11 cellular contexts compared by ENCODE assay signal in the genomic region with DNA sequence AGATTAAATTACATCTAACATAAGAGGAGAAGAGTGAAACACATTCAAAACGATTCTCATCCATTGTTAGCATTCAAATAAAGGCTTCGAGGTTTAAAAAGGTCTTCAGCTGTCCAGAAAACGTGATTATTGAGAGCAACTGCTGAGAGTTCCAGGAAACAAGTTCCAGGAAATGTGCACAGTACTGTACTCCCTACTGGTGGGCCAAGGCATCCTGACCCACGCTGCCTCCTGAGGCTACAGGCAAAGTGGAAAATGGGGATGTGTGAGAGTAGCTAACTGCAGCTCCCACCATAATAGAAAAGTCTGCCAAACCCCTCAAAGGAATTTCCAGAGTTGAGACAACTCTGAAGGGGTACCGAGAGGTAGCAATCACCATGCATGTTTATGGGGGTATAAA. TPM values are rescaled to one million over a fixed set of nuclear protein-coding genes. Genes with fewer than 3 reads are reported as not detected.
A peak's percentile ranks its signal among the peaks of the same experiment; 100 is the strongest.
DNase-seq lines count a peak whose midpoint lies in the region; ATAC-seq and TF ChIP-seq lines count a peak whose summit lies in the region.
"Had no signal": no experiment of that assay in that cellular context is flagged by ENCODE, and none has a peak within 500 bp of the region (broad histone marks: within the 10 kb centered on the region; RNA-seq: fewer than 3 reads in every experiment).

No MANE protein-coding gene starts in this region.

- no peaks in the 10 kb centered on the region for H3K9me3 ChIP-seq in CD4-positive, alpha-beta memory T cell (ENCODE audit: control insufficient read depth in 1 of 2, low read length in 2 of 2)

- in situ Hi-C loops in KBM-7 (cut with MboI; ENCODE audit: low pct_unique_long_range_greater_than_20kb, low sequenced_read_pairs), result no loop called here

- H3K9me3 Mint-ChIP-seq in CD4-positive, alpha-beta memory T cell, result peaks cover 0 to 5% (median 0%) of the 10 kb centered on the region in 8 donors
- H3K9me3 Mint-ChIP-seq in activated naive CD8-positive, alpha-beta T cell treated with anti-CD3 and anti-CD28 coated beads, Interleukin-2, amount 10 ng/mL, durations not matched to agents 7 days and 5 days, result peaks cover 4% of the 10 kb centered on the region
- H3K9me3 Mint-ChIP-seq in natural killer cell treated with Interleukin-12 subunit alpha and Interleukin-12 subunit beta and Interleukin-15 and Interleukin-18, amount 100 ng/mL, for 72 hours, result peaks cover 7% of the 10 kb centered on the region
- H3K9me3 Mint-ChIP-seq in MCF 10A (ENCODE audit: unreplicated experiment), result no peaks in the 10 kb centered on the region

- no peak for DNase-seq in CD4-positive, alpha-beta memory T cell
- DNase-seq in KBM-7, result peak; percentile 49
- DNase-seq in activated naive CD8-positive, alpha-beta T cell treated with anti-CD3 and anti-CD28 coated beads, Interleukin-2, amount 10 ng/mL, durations not matched to agents 7 days and 5 days, result no peak
- DNase-seq in natural killer cell treated with Interleukin-12 subunit alpha and Interleukin-12 subunit beta and Interleukin-15 and Interleukin-18, amount 100 ng/mL, for 72 hours (ENCODE audit: low spot score), result no peak
- no peak for DNase-seq in anterior cingulate cortex (lab: John Stamatoyannopoulos, UW)
- DNase-seq in MCF 10A (ENCODE audit: unreplicated experiment), result no peak
- DNase-seq in NCI-H1092 (lab: John Stamatoyannopoulos, UW), result no peak
- DNase-seq: aorta, NCI-H2227 treated with DMSO at 0.1 percent for 48 hours had no signal

- no TSS peak for BruUV-seq in MCF 10A (replicated peaks; lab: Mats Ljungman, UMichigan)

- TF ChIP-seq CTCF in MCF 10A (IDR thresholded peaks at IDR 0.05; ENCODE audit: unreplicated experiment), result no peak

- peaks cover 17 to 34% (median 24%) of the 10 kb centered on the region in 4 donors for H3K4me1 Mint-ChIP-seq in CD4-positive, alpha-beta memory T cell
- peaks cover 22% of the 10 kb centered on the region for H3K4me1 Mint-ChIP-seq in activated naive CD8-positive, alpha-beta T cell treated with anti-CD3 and anti-CD28 coated beads, Interleukin-2, amount 10 ng/mL, durations not matched to agents 7 days and 5 days
- peaks cover 36% of the 10 kb centered on the region in 2 donors for H3K4me1 Mint-ChIP-seq in natural killer cell treated with Interleukin-12 subunit alpha and Interleukin-12 subunit beta and Interleukin-15 and Interleukin-18, amount 100 ng/mL, for 72 hours (ENCODE audit: low read depth in 2 of 2)
- H3K4me1 Mint-ChIP-seq in MCF 10A (ENCODE audit: insufficient read depth, unreplicated experiment), result peaks cover 13% of the 10 kb centered on the region

- no peaks in the 10 kb centered on the region for H3K27me3 ChIP-seq in CD4-positive, alpha-beta memory T cell (ENCODE audit: insufficient read depth, low read length)

- peak overlapping the region; percentile 37 for H3K27ac ChIP-seq in CD4-positive, alpha-beta memory T cell (ENCODE audit: low read depth, low read length)
- H3K27ac ChIP-seq: foreskin keratinocyte had no signal

- POLR2A ChIA-PET in CD4-positive, alpha-beta memory T cell (lab: Charles Lee; ENCODE audit: partially characterized antibody), result interaction anchor here (1.0 to 2.7 kb wide), 5 partner anchors 34 to 177 kb away, joined by 3 to 10 read pairs (median 4); no protein-coding TSS in a partner anchor
- POLR2A ChIA-PET in activated naive CD8-positive, alpha-beta T cell treated with anti-CD3 and anti-CD28 coated beads, Interleukin-2, amount 10 ng/mL, durations not matched to agents 7 days and 5 days (lab: Charles Lee), result interaction anchor here (1.8 to 2.5 kb wide), 3 partner anchors 114 to 237 kb away, joined by 5 to 30 read pairs (median 8); a partner anchor contains a TSS
- POLR2A ChIA-PET in MCF 10A (lab: Yijun Ruan, JAX), result no interaction called here

- ATAC-seq in activated naive CD8-positive, alpha-beta T cell treated with anti-CD3 and anti-CD28 coated beads, Interleukin-2, amount 10 ng/mL, durations not matched to agents 7 days and 5 days (ENCODE audit: low read depth), result no peak
- no peak for ATAC-seq in natural killer cell treated with Interleukin-12 subunit alpha and Interleukin-12 subunit beta and Interleukin-15 and Interleukin-18, amount 100 ng/mL, for 72 hours
- no peak for ATAC-seq in GM18907 (IDR thresholded peaks at IDR 0.05; ENCODE audit: unreplicated experiment)

- CTCF ChIA-PET in CD4-positive, alpha-beta memory T cell (lab: Charles Lee; ENCODE audit: partially characterized antibody), result interaction anchor here (1.2 to 2.4 kb wide), 9 partner anchors 14 to 180 kb away, joined by 3 to 24 read pairs (median 5); no protein-coding TSS in a partner anchor
- CTCF ChIA-PET in MCF 10A (lab: Yijun Ruan, JAX), result interaction anchor here (0.6 to 1.7 kb wide), 2 partner anchors 79 to 162 kb away, joined by 3 to 5 read pairs; no protein-coding TSS in a partner anchor

- peaks cover 0 to 12% of the 10 kb centered on the region in 2 donors for H3K36me3 Mint-ChIP-seq in CD4-positive, alpha-beta memory T cell
- H3K36me3 Mint-ChIP-seq in activated naive CD8-positive, alpha-beta T cell treated with anti-CD3 and anti-CD28 coated beads, Interleukin-2, amount 10 ng/mL, durations not matched to agents 7 days and 5 days, result peaks cover 6% of the 10 kb centered on the region
- no peaks in the 10 kb centered on the region for H3K36me3 Mint-ChIP-seq in natural killer cell treated with Interleukin-12 subunit alpha and Interleukin-12 subunit beta and Interleukin-15 and Interleukin-18, amount 100 ng/mL, for 72 hours
- no peaks in the 10 kb centered on the region for H3K36me3 Mint-ChIP-seq in MCF 10A (ENCODE audit: insufficient read depth, unreplicated experiment)

- peak overlapping the region; percentile 49 to 99 (median 93) for H3K4me3 Mint-ChIP-seq in CD4-positive, alpha-beta memory T cell
- peak overlapping the region; percentile 93 for H3K4me3 Mint-ChIP-seq in activated naive CD8-positive, alpha-beta T cell treated with anti-CD3 and anti-CD28 coated beads, Interleukin-2, amount 10 ng/mL, durations not matched to agents 7 days and 5 days
- peak overlapping the region; percentile 98 for H3K4me3 Mint-ChIP-seq in natural killer cell treated with Interleukin-12 subunit alpha and Interleukin-12 subunit beta and Interleukin-15 and Interleukin-18, amount 100 ng/mL, for 72 hours
- H3K4me3 Mint-ChIP-seq in MCF 10A (ENCODE audit: unreplicated experiment), result no peak overlapping the region

- intact Hi-C loops in CD4-positive, alpha-beta memory T cell (cut with micrococcal nuclease), result loop anchor here (5.0 to 10.0 kb wide), 3 partner anchors 68 to 181 kb away; no protein-coding TSS in a partner anchor
- intact Hi-C loops in MCF 10A (cut with micrococcal nuclease), result loop anchor here (10.0 kb wide), 1 partner anchor 162 kb away; no protein-coding TSS in a partner anchor

- peak overlapping the region in 1 of 2 donors; percentile 78 for H3K4me3 ChIP-seq in CD4-positive, alpha-beta memory T cell (ENCODE audit: low read length in 2 of 2)

- H3K36me3 ChIP-seq in CD4-positive, alpha-beta memory T cell (ENCODE audit: insufficient read depth, low read length), result no peaks in the 10 kb centered on the region

- H3K27me3 Mint-ChIP-seq in CD4-positive, alpha-beta memory T cell, result peaks cover 2 to 3% of the 10 kb centered on the region in 2 donors
- H3K27me3 Mint-ChIP-seq in activated naive CD8-positive, alpha-beta T cell treated with anti-CD3 and anti-CD28 coated beads, Interleukin-2, amount 10 ng/mL, durations not matched to agents 7 days and 5 days, result no peaks in the 10 kb centered on the region
- no peaks in the 10 kb centered on the region for H3K27me3 Mint-ChIP-seq in natural killer cell treated with Interleukin-12 subunit alpha and Interleukin-12 subunit beta and Interleukin-15 and Interleukin-18, amount 100 ng/mL, for 72 hours
- peaks cover 10% of the 10 kb centered on the region for H3K27me3 Mint-ChIP-seq in MCF 10A (ENCODE audit: insufficient read depth, unreplicated experiment)

- peaks cover 21% of the 10 kb centered on the region for H3K4me1 ChIP-seq in CD4-positive, alpha-beta memory T cell (ENCODE audit: insufficient read depth, low read length)

- peak overlapping the region; percentile 72 to 93 (median 90) for H3K27ac Mint-ChIP-seq in CD4-positive, alpha-beta memory T cell
- H3K27ac Mint-ChIP-seq in activated naive CD8-positive, alpha-beta T cell treated with anti-CD3 and anti-CD28 coated beads, Interleukin-2, amount 10 ng/mL, durations not matched to agents 7 days and 5 days, result peak overlapping the region; percentile 91
- peak overlapping the region; percentile 99 for H3K27ac Mint-ChIP-seq in natural killer cell treated with Interleukin-12 subunit alpha and Interleukin-12 subunit beta and Interleukin-15 and Interleukin-18, amount 100 ng/mL, for 72 hours
- H3K27ac Mint-ChIP-seq in MCF 10A (ENCODE audit: low read depth, unreplicated experiment), result no peak overlapping the region

RNA-seq across cellular contexts. Expression of a gene that starts 2.0 kb away (rescaled TPM):
- 1 to 10 TPM; 1.6 to 2.9 TPM for total RNA-seq in CD4-positive, alpha-beta memory T cell
- 1 to 10 TPM in 1 of 2 donors, under 1 TPM in 1; 0.43 to 2.0 TPM for polyA plus RNA-seq in CD4-positive, alpha-beta memory T cell
- total RNA-seq in activated naive CD8-positive, alpha-beta T cell treated with anti-CD3 and anti-CD28 coated beads, Interleukin-2, amount 10 ng/mL, durations not matched to agents 7 days and 5 days, result 1 to 10 TPM; 6.9 to 7.8 TPM
- total RNA-seq in natural killer cell treated with Interleukin-12 subunit alpha and Interleukin-12 subunit beta and Interleukin-15 and Interleukin-18, amount 100 ng/mL, for 72 hours, result 10 to 100 TPM; 11.6 to 14.1 TPM
- total RNA-seq in MCF 10A (2022), result 2.0 and 3.0 TPM in 2 replicates
